In the genomic region with DNA sequence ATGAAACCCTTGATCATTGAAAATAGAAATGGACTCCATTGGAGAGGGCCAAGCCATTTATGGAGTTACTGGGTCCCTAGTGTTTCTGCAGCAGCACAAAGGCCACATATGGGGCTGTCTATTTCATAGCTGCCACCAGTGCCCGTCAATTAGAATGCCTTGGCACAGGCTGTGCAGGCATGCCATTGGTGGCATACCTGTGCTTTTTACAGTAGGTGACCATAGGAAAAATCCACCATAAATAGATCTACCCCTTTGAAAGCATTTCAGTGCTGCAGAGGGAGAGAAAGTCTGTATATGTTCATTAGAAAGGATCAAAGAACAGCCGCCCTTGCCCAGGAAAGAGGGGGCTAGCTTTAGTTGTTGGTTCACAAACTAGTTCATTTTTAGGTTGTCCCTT, we compare ENCODE assay signal across 35 cellular contexts. TPM values are rescaled to one million over a fixed set of nuclear protein-coding genes. Genes with fewer than 3 reads are reported as not detected.
DNase-seq lines count a peak whose midpoint lies in the region; ATAC-seq, FAIRE-seq and TF ChIP-seq lines count a peak whose summit lies in the region.
"Had no signal": no experiment of that assay in that cellular context is flagged by ENCODE, and none has a peak within 500 bp of the region (broad histone marks: within the 10 kb centered on the region; RNA-seq: fewer than 3 reads in every experiment).

No MANE protein-coding gene starts in this region.

- DNase-seq in HepG2 (ENCODE audit: low spot score) (peak; percentile 91), right lobe of liver (no peak), colonic mucosa (no peak), trophoblast cell (no peak), upper lobe of right lung (no peak), NCI-H1930 (lab: John Stamatoyannopoulos, UW) (no peak), NCI-H510A treated with DMSO at 0.1 percent for 48 hours (lab: John Stamatoyannopoulos, UW) (no peak)
- DNase-seq in NK-92 treated with Interleukin-12 subunit alpha and Interleukin-12 subunit beta, amount 100 ng/mL, for 24 hours (lab: John Stamatoyannopoulos, UW), result no peak
- DNase-seq: activated CD4-positive, alpha-beta T cell treated with anti-CD3 and anti-CD28 coated beads, Interleukin-2, amount 50 U/mL, for 1 hour; activated CD4-positive, CD25-positive, alpha-beta regulatory T cell; activated effector memory CD4-positive, alpha-beta T cell treated with Interleukin-2 at 50 U/mL for 16 hours; activated naive CD8-positive, alpha-beta T cell treated with anti-CD3 and anti-CD28 coated beads for 36 hours; activated T-cell treated with anti-CD3 and anti-CD28 coated beads, Interleukin-2, amount 50 U/mL, for 1 hour; AML-193; anterior cingulate cortex; CD4-positive, alpha-beta memory T cell; effector memory CD8-positive, alpha-beta T cell; immature natural killer cell; Kasumi-1; left cardiac atrium; MV-4-11; NCI-H1436 treated with DMSO at 0.1 percent for 48 hours; retina; RPMI8226; stimulated activated CD4-positive, alpha-beta T cell treated with anti-CD3 and anti-CD28 coated beads, Interleukin-1b, Interleukin-23, amount 100 ng/mL, for 48 hours; stimulated activated naive CD8-positive, alpha-beta T cell treated with anti-CD3 and anti-CD28 coated beads, Interleukin-15, Interleukin-2, amounts not matched to agents 100 U/mL and 50 U/mL, for 24 hours; T-helper 1 cell had no signal

- TF ChIP-seq POLR2A in HepG2 (IDR thresholded peaks at IDR 0.05; ENCODE audit: insufficient read depth in 1 of 2, low read depth in 2 of 2, low read length in 2 of 2) (peak in 1 of 2 experiments; percentile 14; a peak in 1 of 4 replicates), right lobe of liver (IDR thresholded peaks at IDR 0.05) (no peak)

- no peak overlapping the region for H4K91ac ChIP-seq in trophoblast cell (ENCODE audit: low read depth, low read length)

- intact Hi-C loops in HepG2 (cut with micrococcal nuclease; ENCODE audit: unreplicated experiment), result loop anchor here (1.0 to 5.0 kb wide), 3 partner anchors 10 to 449 kb away; no protein-coding TSS in a partner anchor
- intact Hi-C loops in right lobe of liver (cut with DNase I), result no loop called here
- intact Hi-C loops in colonic mucosa (cut with DNase I), result no loop called here
- intact Hi-C loops in upper lobe of right lung (cut with DNase I), result no loop called here

- H3K18ac ChIP-seq in trophoblast cell (ENCODE audit: low read length), result no peak overlapping the region

- H2AFZ ChIP-seq in HepG2 (ENCODE audit: low read length) (no peak overlapping the region), trophoblast cell (ENCODE audit: insufficient read depth, low read length, poor library complexity) (no peak overlapping the region)

- POLR2A ChIA-PET in HepG2 (lab: Yijun Ruan, JAX), result interaction anchor here (0.7 to 4.1 kb wide), 9 partner anchors 8 to 91 kb away, joined by 3 to 43 read pairs (median 7); a partner anchor contains a TSS

- H3K4me1 ChIP-seq in HepG2 (ENCODE audit: insufficient read depth, low read length) (peaks cover 80% of the 10 kb centered on the region), right lobe of liver (peaks cover 0 to 12% (median 3%) of the 10 kb centered on the region in 4 donors), colonic mucosa (peaks cover 4% of the 10 kb centered on the region), trophoblast cell (ENCODE audit: control insufficient read depth in 1 of 2, insufficient read depth in 2 of 2, low read length in 2 of 2) (no peaks in the 10 kb centered on the region), upper lobe of right lung (no peaks in the 10 kb centered on the region)
- H3K4me1 ChIP-seq: SJSA1 had no signal

- H3K27me3 ChIP-seq in HepG2 (ENCODE audit: control insufficient read depth in 1 of 2, insufficient read depth in 2 of 2, low read length in 2 of 2) (no peaks in the 10 kb centered on the region), right lobe of liver (no peaks in the 10 kb centered on the region), colonic mucosa (no peaks in the 10 kb centered on the region), trophoblast cell (ENCODE audit: insufficient read depth, low read length) (no peaks in the 10 kb centered on the region), upper lobe of right lung (no peaks in the 10 kb centered on the region)
- H3K27me3 ChIP-seq: SJSA1 had no signal

- CTCF ChIA-PET in HepG2 (lab: Yijun Ruan, JAX; ENCODE audit: low intra/inter-chr PET ratio, low total read pairs), result no interaction called here

- TF ChIP-seq EP300 in HepG2 (IDR thresholded peaks at IDR 0.05; ENCODE audit: low read depth in 2 of 2, low read length in 2 of 2), result no peak
- TF ChIP-seq EP300 in HepG2 (CRISPR knock-in tag; IDR thresholded peaks at IDR 0.05; ENCODE audit: borderline replicate concordance), result no peak

- FAIRE-seq in HepG2 (lab: Jason Lieb, UNC), result no peak
- FAIRE-seq: GM12891 had no signal

- no peaks in the 10 kb centered on the region for H4K20me1 ChIP-seq in HepG2 (ENCODE audit: insufficient read depth, low read length)

- no peak overlapping the region for H4K12ac ChIP-seq in trophoblast cell (ENCODE audit: low read depth, low read length)

- H3K4me2 ChIP-seq in HepG2 (ENCODE audit: low read depth, low read length) (peak overlapping the region; percentile 93), trophoblast cell (ENCODE audit: low read length) (no peak overlapping the region)

- H3K9ac ChIP-seq in HepG2 (ENCODE audit: insufficient read depth, low read depth, low read length) (peak overlapping the region; percentile 73), colonic mucosa (ENCODE audit: low read depth in 2 of 2, low read length in 2 of 2) (peak overlapping the region in 1 of 2 donors; percentile 6), trophoblast cell (ENCODE audit: low read length) (peak overlapping the region; percentile 53)

- H2BK120ac ChIP-seq in trophoblast cell (ENCODE audit: insufficient read depth, low read length, poor library complexity), result no peak overlapping the region

- H2AK5ac ChIP-seq in trophoblast cell (ENCODE audit: low read length), result no peak overlapping the region

- no peaks in the 10 kb centered on the region for H3K36me3 ChIP-seq in HepG2 (replicated peaks in 1 of 2; ENCODE audit: control insufficient read depth in 1 of 2, insufficient read depth in 2 of 2, low read length in 2 of 2)
- H3K36me3 ChIP-seq in right lobe of liver, result no peaks in the 10 kb centered on the region
- no peaks in the 10 kb centered on the region for H3K36me3 ChIP-seq in colonic mucosa
- H3K36me3 ChIP-seq in trophoblast cell (ENCODE audit: control insufficient read depth in 1 of 2, insufficient read depth in 2 of 2, low read length in 2 of 2), result no peaks in the 10 kb centered on the region
- no peaks in the 10 kb centered on the region for H3K36me3 ChIP-seq in upper lobe of right lung
- H3K36me3 ChIP-seq: HAP-1, SJSA1 had no signal

- H2BK12ac ChIP-seq in trophoblast cell (ENCODE audit: low read length), result no peak overlapping the region

- no peaks in the 10 kb centered on the region for H3K79me1 ChIP-seq in trophoblast cell (ENCODE audit: low read length)

- no peak overlapping the region for H3K23ac ChIP-seq in trophoblast cell (ENCODE audit: low read length)

- H3K79me2 ChIP-seq in HepG2 (ENCODE audit: insufficient read depth, low read length) (no peaks in the 10 kb centered on the region), trophoblast cell (ENCODE audit: control insufficient read depth, insufficient read depth, low read length, poor library complexity) (no peaks in the 10 kb centered on the region)

- no peak overlapping the region for H3K4ac ChIP-seq in trophoblast cell (ENCODE audit: low read depth, low read length)

- H2BK5ac ChIP-seq in trophoblast cell (ENCODE audit: low read depth, low read length, poor library complexity), result no peak overlapping the region

- no peak for TF ChIP-seq RAD21 in HepG2 (CRISPR knock-in tag; IDR thresholded peaks at IDR 0.05)

- H4K8ac ChIP-seq in trophoblast cell (ENCODE audit: low read depth, low read length), result no peak overlapping the region

- TSS peak; percentile 86 for BruUV-seq in HepG2 (replicated peaks; lab: Mats Ljungman, UMichigan)

- H3K9me3 ChIP-seq in HepG2 (ENCODE audit: low read length) (no peaks in the 10 kb centered on the region), right lobe of liver (no peaks in the 10 kb centered on the region), colonic mucosa (no peaks in the 10 kb centered on the region), trophoblast cell (ENCODE audit: insufficient read depth, low read depth, low read length) (no peaks in the 10 kb centered on the region), upper lobe of right lung (no peaks in the 10 kb centered on the region)
- H3K9me3 ChIP-seq: HAP-1, SJSA1 had no signal

- no peak overlapping the region for H3K14ac ChIP-seq in trophoblast cell (ENCODE audit: low read length)

- TF ChIP-seq CTCF in HepG2 (CRISPR knock-in tag; IDR thresholded peaks at IDR 0.05), result no peak
- TF ChIP-seq CTCF in right lobe of liver (IDR thresholded peaks at IDR 0.05), result no peak
- TF ChIP-seq CTCF in colonic mucosa (IDR thresholded peaks at IDR 0.05), result no peak
- TF ChIP-seq CTCF in upper lobe of right lung (IDR thresholded peaks at IDR 0.05), result no peak

- H3K27ac ChIP-seq in HepG2 (ENCODE audit: extremely low read length, insufficient read depth, low read length) (peak overlapping the region; percentile 98), right lobe of liver (no peak overlapping the region), colonic mucosa (peak overlapping the region; percentile 86), trophoblast cell (ENCODE audit: low read depth, low read length) (no peak overlapping the region), upper lobe of right lung (no peak overlapping the region)
- H3K27ac ChIP-seq: SJSA1 had no signal

- ATAC-seq in HepG2, result peak; percentile 84
- ATAC-seq in right lobe of liver, result no peak
- ATAC-seq in upper lobe of right lung, result peak; percentile 17
- ATAC-seq: effector memory CD8-positive, alpha-beta T cell; left cardiac atrium; natural killer cell treated with Interleukin-12 subunit alpha and Interleukin-12 subunit beta and Interleukin-15 and Interleukin-18, amount 100 ng/mL, for 72 hours; stimulated activated naive CD8-positive, alpha-beta T cell treated with anti-CD3 and anti-CD28 coated beads, Interleukin-15, Interleukin-2, amounts not matched to agents 100 U/mL and 50 U/mL, for 24 hours had no signal

- in situ Hi-C loops in HepG2 (cut with HindIII; ENCODE audit: extremely low pct_ligation_motif_present, low pct_unique_long_range_greater_than_20kb), result loop anchor here (10.0 kb wide), 1 partner anchor 87 kb away; a partner anchor contains a TSS

- peak overlapping the region in 2 of 3 experiments; percentile 7 to 35; a peak in 1 of 6 replicates for H3K4me3 ChIP-seq in HepG2 (replicated peaks in 1 of 3; ENCODE audit: insufficient read depth in 1 of 3, low read depth in 2 of 3, low read length in 3 of 3)
- H3K4me3 ChIP-seq in right lobe of liver, result no peak overlapping the region
- H3K4me3 ChIP-seq in colonic mucosa, result no peak overlapping the region
- H3K4me3 ChIP-seq in trophoblast cell (ENCODE audit: low read depth, low read length), result no peak overlapping the region
- no peak overlapping the region for H3K4me3 ChIP-seq in upper lobe of right lung
- H3K4me3 ChIP-seq: HAP-1, SJSA1 had no signal

- 0% methylated on average over 2 of the region's 2 CpGs for WGBS in HepG2 (ENCODE audit: low lambda C conversion rate)
- WGBS in right lobe of liver (ENCODE audit: insufficient coverage, low coverage, low lambda C conversion rate, missing lambda C conversion rate), result 44% methylated on average over 2 of the region's 2 CpGs
- WGBS in trophoblast cell (ENCODE audit: extremely low coverage, insufficient coverage, insufficient read length), result no CpG with 5 or more reads among the region's 2 CpGs

RNA-seq across cellular contexts. Expression of a gene that starts 13.1 kb away (rescaled TPM):
- total RNA-seq in HepG2 (2016; rRNA removed; fragmentation: Illumina TruSeq; extraction: Trizol) (0.31 and 0.44 TPM in 2 replicates), right lobe of liver (1 to 10 TPM in 2 of 6 experiments, under 1 TPM in 3, not detected in 1; 0.07 to 6.3 (median 0.66) TPM), colonic mucosa (1 to 10 TPM in 1 of 2 donors, under 1 TPM in 1; 0.89 to 4.2 TPM), upper lobe of right lung (not detected)
- total RNA-seq in HepG2 (2016; cell fraction: cytosol; rRNA removed; fragmentation: Illumina TruSeq; extraction: Trizol; ENCODE audit: low read depth), result not detected in 2 replicates
- 0.24 and 0.28 TPM in 2 replicates for total RNA-seq in HepG2 (2016; cell fraction: insoluble cytoplasmic fraction; rRNA removed; fragmentation: Illumina TruSeq; extraction: Trizol)
- total RNA-seq in HepG2 (2016; cell fraction: membrane; rRNA removed; fragmentation: Illumina TruSeq; extraction: Trizol), result 0.15 and 0.28 TPM in 2 replicates
- total RNA-seq in HepG2 (2016; cell fraction: nucleus; rRNA removed; fragmentation: Illumina TruSeq; extraction: Trizol), result 0.31 and 0.34 TPM in 2 replicates
- polyA plus RNA-seq in HepG2 (2011; rRNA removed), result 0.34 and 0.53 TPM in 2 replicates
- polyA plus RNA-seq in HepG2 (2011; cell fraction: cytosol; rRNA removed), result 0.19 and 0.23 TPM in 2 replicates
- polyA plus RNA-seq in HepG2 (2011; cell fraction: nucleus; rRNA removed), result 0.16 and 0.21 TPM in 2 replicates
- polyA plus RNA-seq in HepG2 (2012), result 0.15 and 0.30 TPM in 2 replicates
- 0.08 and 0.12 TPM in 2 replicates for polyA plus RNA-seq in HepG2 (2016; cell fraction: cytosol; fragmentation: Illumina TruSeq; extraction: Trizol; ENCODE audit: low read depth)
- polyA plus RNA-seq in HepG2 (2016; cell fraction: insoluble cytoplasmic fraction; fragmentation: Illumina TruSeq; extraction: Trizol; ENCODE audit: low read depth), result 0.50 and 0.66 TPM in 2 replicates
- 0.13 and 0.16 TPM in 2 replicates for polyA plus RNA-seq in HepG2 (2016; cell fraction: membrane; fragmentation: Illumina TruSeq; extraction: Trizol; ENCODE audit: low read depth)
- 0.40 and 0.91 TPM in 2 replicates for polyA plus RNA-seq in HepG2 (2016; cell fraction: nucleus; fragmentation: Illumina TruSeq; extraction: Trizol; ENCODE audit: insufficient read depth, low read depth)
- polyA minus RNA-seq in HepG2 (2011; rRNA and poly(A)+ RNA removed; ENCODE audit: low replicate concordance), result 0.22 TPM in 1 of 2 replicates, not detected in the other
- polyA minus RNA-seq in HepG2 (2011; cell fraction: cytosol; rRNA and poly(A)+ RNA removed), result 0.69 TPM in 1 of 2 replicates, not detected in the other
- polyA minus RNA-seq in HepG2 (2011; cell fraction: nucleus; rRNA and poly(A)+ RNA removed), result 0.39 and 0.62 TPM in 2 replicates
- polyA plus RNA-seq in trophoblast cell (2013), result not detected in 2 replicates
- total RNA-seq: activated naive CD8-positive, alpha-beta T cell treated with anti-CD3 and anti-CD28 coated beads for 36 hours; CD4-positive, alpha-beta memory T cell; epithelial cell of proximal tubule; glomerular endothelial cell; mesenteric fat pad; natural killer cell treated with Interleukin-12 subunit alpha and Interleukin-12 subunit beta and Interleukin-15 and Interleukin-18, amount 100 ng/mL, for 72 hours; osteoblast; SJSA1 had no signal
- polyA plus RNA-seq: CD4-positive, alpha-beta memory T cell; immature natural killer cell had no signal

Comparison
In these comparisons a context has a peak if more than half of its experiments do, and no peak if none do; other contexts are left out.
1. ATAC-seq: peak in HepG2 (single experiment) and upper lobe of right lung (single experiment); none in right lobe of liver (0 of 4).
2. H3K27ac ChIP-seq: peak in HepG2 (single experiment) and colonic mucosa (single experiment); none in right lobe of liver (0 of 3), trophoblast cell (single experiment) and upper lobe of right lung (single experiment).
3. H3K4me3 ChIP-seq: peak in HepG2 (2 of 3); none in right lobe of liver (0 of 3), colonic mucosa (single experiment), trophoblast cell (single experiment) and upper lobe of right lung (single experiment).